ENCODE assay signal across 13 cellular contexts in genomic region chr3:135238201-135238600, GRCh38.
"Had no signal": no experiment of that assay in that cellular context is flagged by ENCODE, and none has a peak within 500 bp of the region (broad histone marks: within the 10 kb centered on the region; RNA-seq: fewer than 3 reads in every experiment).

No MANE protein-coding gene starts in this region.

- H3K36me3 Mint-ChIP-seq: activated naive CD4-positive, alpha-beta T cell treated with anti-CD3 and anti-CD28 coated beads, Interleukin-2, amount 50 U/mL, for 72 hours; stimulated activated effector memory CD8-positive, alpha-beta T cell treated with anti-CD3 and anti-CD28 coated beads, Interleukin-12 subunit alpha, Interleukin-12 subunit beta, amount 100 ng/mL, for 72 hours had no signal

- H3K9me3 Mint-ChIP-seq: activated T-cell treated with anti-CD3 and anti-CD28 coated beads, Interleukin-2, amount 50 U/mL, for 4 hours had no signal

- H3K4me1 ChIP-seq: right atrium auricular region had no signal

- H3K4me1 Mint-ChIP-seq: stimulated activated effector memory CD8-positive, alpha-beta T cell treated with anti-CD3 and anti-CD28 coated beads, Interleukin-12 subunit alpha, Interleukin-12 subunit beta, amount 100 ng/mL, for 72 hours had no signal

- H3K27ac Mint-ChIP-seq: activated naive CD4-positive, alpha-beta T cell treated with anti-CD3 and anti-CD28 coated beads, Interleukin-2, amount 50 U/mL, for 72 hours; stimulated activated effector memory CD8-positive, alpha-beta T cell treated with anti-CD3 and anti-CD28 coated beads, Interleukin-12 subunit alpha, Interleukin-12 subunit beta, amount 100 ng/mL, for 72 hours had no signal

- H3K4me3 ChIP-seq: lung, right atrium auricular region, thyroid gland had no signal

- H3K36me3 ChIP-seq: brain microvascular endothelial cell, neutrophil, right atrium auricular region, thyroid gland had no signal

- DNase-seq: activated effector memory CD4-positive, alpha-beta T cell treated with anti-CD3 and anti-CD28 coated beads, Interleukin-2, amount 50 U/mL, for 16 hours; activated T-cell treated with anti-CD3 and anti-CD28 coated beads, Interleukin-2, amount 50 U/mL, for 4 hours; brain microvascular endothelial cell; hypothalamus; midbrain; posterior cingulate gyrus; small intestine; thyroid gland had no signal

- H3K27me3 ChIP-seq: brain microvascular endothelial cell, right atrium auricular region, thyroid gland had no signal

- H3K27ac ChIP-seq: brain microvascular endothelial cell, neutrophil, right atrium auricular region, thyroid gland had no signal

- H3K9me3 ChIP-seq: neutrophil, right atrium auricular region, thyroid gland had no signal

- H3K4me3 Mint-ChIP-seq: activated T-cell treated with anti-CD3 and anti-CD28 coated beads, Interleukin-2, amount 50 U/mL, for 4 hours; stimulated activated effector memory CD8-positive, alpha-beta T cell treated with anti-CD3 and anti-CD28 coated beads, Interleukin-12 subunit alpha, Interleukin-12 subunit beta, amount 100 ng/mL, for 72 hours had no signal
